Comparison of ENCODE assay signal across 1 cellular context in the genomic region with DNA sequence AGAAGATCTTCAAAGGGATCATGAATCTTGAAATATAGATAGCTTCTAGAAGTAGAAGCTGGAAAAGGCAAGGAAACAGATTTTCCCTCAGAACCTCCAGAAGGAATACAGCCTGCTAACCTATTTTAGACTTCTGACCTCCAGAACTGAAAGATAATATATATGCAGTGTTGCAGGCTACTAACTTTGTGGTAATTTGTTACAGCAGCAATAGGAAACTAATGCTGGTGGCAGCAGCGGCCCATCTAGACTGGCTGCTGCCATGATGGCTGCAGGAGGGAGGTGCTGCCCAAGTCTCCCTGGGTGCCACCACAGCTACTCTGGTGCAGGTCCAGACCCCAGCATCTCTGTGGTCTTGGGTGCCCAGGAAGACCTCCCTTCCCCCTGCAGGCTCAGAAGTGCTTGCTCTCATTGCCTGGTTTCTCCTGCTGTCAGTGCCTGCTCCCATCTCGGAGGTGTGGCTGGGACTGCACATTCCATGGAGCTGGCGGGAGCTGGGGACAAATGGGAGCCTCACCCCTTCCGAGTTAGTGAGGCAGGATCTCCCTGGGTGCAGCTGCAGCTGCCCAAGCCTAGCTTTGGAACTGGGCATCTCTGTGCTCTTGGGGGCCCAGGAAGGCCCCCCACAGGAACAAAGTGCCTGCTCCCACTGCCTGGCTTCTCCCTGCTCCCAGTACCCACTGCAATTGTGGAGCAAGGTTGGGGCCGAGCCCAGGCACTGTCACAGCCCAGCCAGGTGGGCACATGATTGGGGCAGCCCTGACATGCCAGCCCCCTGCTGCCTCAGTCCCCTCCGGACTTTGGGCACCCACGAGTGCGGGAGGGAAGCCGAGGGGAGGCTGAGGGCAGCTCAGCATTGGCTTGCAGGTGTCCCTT.
TF ChIP-seq lines count a peak whose summit lies in the region.

No MANE protein-coding gene starts in this region.

TF ChIP-seq in HepG2, 621 proteins besides CTCF, POLR2A, EP300 and RAD21 (continues in another document):
- no peak for TF ChIP-seq ZNF367 (CRISPR knock-in tag; IDR thresholded peaks at IDR 0.05; ENCODE audit: borderline replicate concordance)
- TF ChIP-seq, protein P1, sequence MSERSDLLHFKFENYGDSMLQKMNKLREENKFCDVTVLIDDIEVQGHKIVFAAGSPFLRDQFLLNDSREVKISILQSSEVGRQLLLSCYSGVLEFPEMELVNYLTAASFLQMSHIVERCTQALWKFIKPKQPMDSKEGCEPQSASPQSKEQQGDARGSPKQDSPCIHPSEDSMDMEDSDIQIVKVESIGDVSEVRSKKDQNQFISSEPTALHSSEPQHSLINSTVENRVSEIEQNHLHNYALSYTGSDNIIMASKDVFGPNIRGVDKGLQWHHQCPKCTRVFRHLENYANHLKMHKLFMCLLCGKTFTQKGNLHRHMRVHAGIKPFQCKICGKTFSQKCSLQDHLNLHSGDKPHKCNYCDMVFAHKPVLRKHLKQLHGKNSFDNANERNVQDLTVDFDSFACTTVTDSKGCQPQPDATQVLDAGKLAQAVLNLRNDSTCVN (CRISPR knock-in tag; IDR thresholded peaks at IDR 0.05; ENCODE audit: borderline replicate concordance) = 0 out of 2 replicates have a peak, but pooled peaks have one; percentile 47
- no peak for TF ChIP-seq MTA1 (CRISPR knock-in tag; IDR thresholded peaks at IDR 0.05; ENCODE audit: borderline replicate concordance)
- TF ChIP-seq ZNF562 (CRISPR knock-in tag; IDR thresholded peaks at IDR 0.05; ENCODE audit: borderline replicate concordance) = no peak
- no peak for TF ChIP-seq FOXK1 (CRISPR knock-in tag; IDR thresholded peaks at IDR 0.05; ENCODE audit: borderline replicate concordance, low read depth)
- TF ChIP-seq, protein P2, sequence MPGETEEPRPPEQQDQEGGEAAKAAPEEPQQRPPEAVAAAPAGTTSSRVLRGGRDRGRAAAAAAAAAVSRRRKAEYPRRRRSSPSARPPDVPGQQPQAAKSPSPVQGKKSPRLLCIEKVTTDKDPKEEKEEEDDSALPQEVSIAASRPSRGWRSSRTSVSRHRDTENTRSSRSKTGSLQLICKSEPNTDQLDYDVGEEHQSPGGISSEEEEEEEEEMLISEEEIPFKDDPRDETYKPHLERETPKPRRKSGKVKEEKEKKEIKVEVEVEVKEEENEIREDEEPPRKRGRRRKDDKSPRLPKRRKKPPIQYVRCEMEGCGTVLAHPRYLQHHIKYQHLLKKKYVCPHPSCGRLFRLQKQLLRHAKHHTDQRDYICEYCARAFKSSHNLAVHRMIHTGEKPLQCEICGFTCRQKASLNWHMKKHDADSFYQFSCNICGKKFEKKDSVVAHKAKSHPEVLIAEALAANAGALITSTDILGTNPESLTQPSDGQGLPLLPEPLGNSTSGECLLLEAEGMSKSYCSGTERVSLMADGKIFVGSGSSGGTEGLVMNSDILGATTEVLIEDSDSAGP (CRISPR knock-in tag; IDR thresholded peaks at IDR 0.05; ENCODE audit: borderline replicate concordance) = peak; percentile 60; the same call in 1 of the 2 replicates
- no peak for TF ChIP-seq KLF16 (CRISPR knock-in tag; IDR thresholded peaks at IDR 0.05)
- TF ChIP-seq CEBPG (CRISPR knock-in tag; IDR thresholded peaks at IDR 0.05) = no peak
- TF ChIP-seq ZNF317 (CRISPR knock-in tag; IDR thresholded peaks at IDR 0.05) = no peak
- no peak for TF ChIP-seq RXRB (CRISPR knock-in tag; IDR thresholded peaks at IDR 0.05; ENCODE audit: borderline replicate concordance)
- TF ChIP-seq LCORL (IDR thresholded peaks at IDR 0.05) = no peak
- TF ChIP-seq LCORL (CRISPR knock-in tag; IDR thresholded peaks at IDR 0.05) = no peak
- TF ChIP-seq PAX8 (CRISPR knock-in tag; IDR thresholded peaks at IDR 0.05; ENCODE audit: borderline replicate concordance) = no peak
- TF ChIP-seq ZNF841 (CRISPR knock-in tag; IDR thresholded peaks at IDR 0.05; ENCODE audit: borderline replicate concordance) = no peak
- TF ChIP-seq IRF2 (CRISPR knock-in tag; IDR thresholded peaks at IDR 0.05) = no peak
- TF ChIP-seq, protein P3, sequence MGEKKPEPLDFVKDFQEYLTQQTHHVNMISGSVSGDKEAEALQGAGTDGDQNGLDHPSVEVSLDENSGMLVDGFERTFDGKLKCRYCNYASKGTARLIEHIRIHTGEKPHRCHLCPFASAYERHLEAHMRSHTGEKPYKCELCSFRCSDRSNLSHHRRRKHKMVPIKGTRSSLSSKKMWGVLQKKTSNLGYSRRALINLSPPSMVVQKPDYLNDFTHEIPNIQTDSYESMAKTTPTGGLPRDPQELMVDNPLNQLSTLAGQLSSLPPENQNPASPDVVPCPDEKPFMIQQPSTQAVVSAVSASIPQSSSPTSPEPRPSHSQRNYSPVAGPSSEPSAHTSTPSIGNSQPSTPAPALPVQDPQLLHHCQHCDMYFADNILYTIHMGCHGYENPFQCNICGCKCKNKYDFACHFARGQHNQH (CRISPR knock-in tag; IDR thresholded peaks at IDR 0.05) = no peak
- TF ChIP-seq ZNF12 (CRISPR knock-in tag; IDR thresholded peaks at IDR 0.05) = peak; percentile 98
- TF ChIP-seq, protein P4, sequence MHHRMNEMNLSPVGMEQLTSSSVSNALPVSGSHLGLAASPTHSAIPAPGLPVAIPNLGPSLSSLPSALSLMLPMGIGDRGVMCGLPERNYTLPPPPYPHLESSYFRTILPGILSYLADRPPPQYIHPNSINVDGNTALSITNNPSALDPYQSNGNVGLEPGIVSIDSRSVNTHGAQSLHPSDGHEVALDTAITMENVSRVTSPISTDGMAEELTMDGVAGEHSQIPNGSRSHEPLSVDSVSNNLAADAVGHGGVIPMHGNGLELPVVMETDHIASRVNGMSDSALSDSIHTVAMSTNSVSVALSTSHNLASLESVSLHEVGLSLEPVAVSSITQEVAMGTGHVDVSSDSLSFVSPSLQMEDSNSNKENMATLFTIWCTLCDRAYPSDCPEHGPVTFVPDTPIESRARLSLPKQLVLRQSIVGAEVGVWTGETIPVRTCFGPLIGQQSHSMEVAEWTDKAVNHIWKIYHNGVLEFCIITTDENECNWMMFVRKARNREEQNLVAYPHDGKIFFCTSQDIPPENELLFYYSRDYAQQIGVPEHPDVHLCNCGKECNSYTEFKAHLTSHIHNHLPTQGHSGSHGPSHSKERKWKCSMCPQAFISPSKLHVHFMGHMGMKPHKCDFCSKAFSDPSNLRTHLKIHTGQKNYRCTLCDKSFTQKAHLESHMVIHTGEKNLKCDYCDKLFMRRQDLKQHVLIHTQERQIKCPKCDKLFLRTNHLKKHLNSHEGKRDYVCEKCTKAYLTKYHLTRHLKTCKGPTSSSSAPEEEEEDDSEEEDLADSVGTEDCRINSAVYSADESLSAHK (CRISPR knock-in tag; IDR thresholded peaks at IDR 0.05; ENCODE audit: borderline replicate concordance) = no peak
- TF ChIP-seq MAFF (IDR thresholded peaks at IDR 0.05; ENCODE audit: low read depth, low read length) = no peak
- TF ChIP-seq AKAP8 (CRISPR knock-in tag; IDR thresholded peaks at IDR 0.05) = no peak
- TF ChIP-seq RBAK (CRISPR knock-in tag; IDR thresholded peaks at IDR 0.05) = no peak
- TF ChIP-seq SRY (CRISPR knock-in tag; IDR thresholded peaks at IDR 0.05) = no peak
- TF ChIP-seq DNMT1 (CRISPR knock-in tag; IDR thresholded peaks at IDR 0.05) = no peak
- TF ChIP-seq PLRG1 (conservative IDR thresholded peaks at IDR 0.05) = no peak
- TF ChIP-seq, protein P5, sequence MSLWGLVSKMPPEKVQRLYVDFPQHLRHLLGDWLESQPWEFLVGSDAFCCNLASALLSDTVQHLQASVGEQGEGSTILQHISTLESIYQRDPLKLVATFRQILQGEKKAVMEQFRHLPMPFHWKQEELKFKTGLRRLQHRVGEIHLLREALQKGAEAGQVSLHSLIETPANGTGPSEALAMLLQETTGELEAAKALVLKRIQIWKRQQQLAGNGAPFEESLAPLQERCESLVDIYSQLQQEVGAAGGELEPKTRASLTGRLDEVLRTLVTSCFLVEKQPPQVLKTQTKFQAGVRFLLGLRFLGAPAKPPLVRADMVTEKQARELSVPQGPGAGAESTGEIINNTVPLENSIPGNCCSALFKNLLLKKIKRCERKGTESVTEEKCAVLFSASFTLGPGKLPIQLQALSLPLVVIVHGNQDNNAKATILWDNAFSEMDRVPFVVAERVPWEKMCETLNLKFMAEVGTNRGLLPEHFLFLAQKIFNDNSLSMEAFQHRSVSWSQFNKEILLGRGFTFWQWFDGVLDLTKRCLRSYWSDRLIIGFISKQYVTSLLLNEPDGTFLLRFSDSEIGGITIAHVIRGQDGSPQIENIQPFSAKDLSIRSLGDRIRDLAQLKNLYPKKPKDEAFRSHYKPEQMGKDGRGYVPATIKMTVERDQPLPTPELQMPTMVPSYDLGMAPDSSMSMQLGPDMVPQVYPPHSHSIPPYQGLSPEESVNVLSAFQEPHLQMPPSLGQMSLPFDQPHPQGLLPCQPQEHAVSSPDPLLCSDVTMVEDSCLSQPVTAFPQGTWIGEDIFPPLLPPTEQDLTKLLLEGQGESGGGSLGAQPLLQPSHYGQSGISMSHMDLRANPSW (CRISPR knock-in tag; IDR thresholded peaks at IDR 0.05; ENCODE audit: borderline replicate concordance) = no peak
- TF ChIP-seq GLI4 (CRISPR knock-in tag; IDR thresholded peaks at IDR 0.05; ENCODE audit: borderline replicate concordance) = no peak
- TF ChIP-seq KDM5B (CRISPR knock-in tag; IDR thresholded peaks at IDR 0.05; ENCODE audit: borderline replicate concordance) = 0 out of 2 replicates have a peak, but pooled peaks have one; percentile 30
- TF ChIP-seq, protein P6, sequence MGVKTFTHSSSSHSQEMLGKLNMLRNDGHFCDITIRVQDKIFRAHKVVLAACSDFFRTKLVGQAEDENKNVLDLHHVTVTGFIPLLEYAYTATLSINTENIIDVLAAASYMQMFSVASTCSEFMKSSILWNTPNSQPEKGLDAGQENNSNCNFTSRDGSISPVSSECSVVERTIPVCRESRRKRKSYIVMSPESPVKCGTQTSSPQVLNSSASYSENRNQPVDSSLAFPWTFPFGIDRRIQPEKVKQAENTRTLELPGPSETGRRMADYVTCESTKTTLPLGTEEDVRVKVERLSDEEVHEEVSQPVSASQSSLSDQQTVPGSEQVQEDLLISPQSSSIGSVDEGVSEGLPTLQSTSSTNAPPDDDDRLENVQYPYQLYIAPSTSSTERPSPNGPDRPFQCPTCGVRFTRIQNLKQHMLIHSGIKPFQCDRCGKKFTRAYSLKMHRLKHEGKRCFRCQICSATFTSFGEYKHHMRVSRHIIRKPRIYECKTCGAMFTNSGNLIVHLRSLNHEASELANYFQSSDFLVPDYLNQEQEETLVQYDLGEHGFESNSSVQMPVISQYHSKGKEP (CRISPR knock-in tag; IDR thresholded peaks at IDR 0.05) = no peak
- TF ChIP-seq NFKB2 (CRISPR knock-in tag; IDR thresholded peaks at IDR 0.05; ENCODE audit: borderline replicate concordance) = no peak
- no peak for TF ChIP-seq SP5 (CRISPR knock-in tag; IDR thresholded peaks at IDR 0.05; ENCODE audit: borderline replicate concordance, low read depth)
- TF ChIP-seq ZNF83 (CRISPR knock-in tag; IDR thresholded peaks at IDR 0.05; ENCODE audit: borderline replicate concordance) = peak; percentile 87; the same call in 1 of the 2 replicates
- TF ChIP-seq, protein P7, sequence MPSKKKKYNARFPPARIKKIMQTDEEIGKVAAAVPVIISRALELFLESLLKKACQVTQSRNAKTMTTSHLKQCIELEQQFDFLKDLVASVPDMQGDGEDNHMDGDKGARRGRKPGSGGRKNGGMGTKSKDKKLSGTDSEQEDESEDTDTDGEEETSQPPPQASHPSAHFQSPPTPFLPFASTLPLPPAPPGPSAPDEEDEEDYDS (CRISPR knock-in tag; IDR thresholded peaks at IDR 0.05) = no peak
- TF ChIP-seq, protein P8, sequence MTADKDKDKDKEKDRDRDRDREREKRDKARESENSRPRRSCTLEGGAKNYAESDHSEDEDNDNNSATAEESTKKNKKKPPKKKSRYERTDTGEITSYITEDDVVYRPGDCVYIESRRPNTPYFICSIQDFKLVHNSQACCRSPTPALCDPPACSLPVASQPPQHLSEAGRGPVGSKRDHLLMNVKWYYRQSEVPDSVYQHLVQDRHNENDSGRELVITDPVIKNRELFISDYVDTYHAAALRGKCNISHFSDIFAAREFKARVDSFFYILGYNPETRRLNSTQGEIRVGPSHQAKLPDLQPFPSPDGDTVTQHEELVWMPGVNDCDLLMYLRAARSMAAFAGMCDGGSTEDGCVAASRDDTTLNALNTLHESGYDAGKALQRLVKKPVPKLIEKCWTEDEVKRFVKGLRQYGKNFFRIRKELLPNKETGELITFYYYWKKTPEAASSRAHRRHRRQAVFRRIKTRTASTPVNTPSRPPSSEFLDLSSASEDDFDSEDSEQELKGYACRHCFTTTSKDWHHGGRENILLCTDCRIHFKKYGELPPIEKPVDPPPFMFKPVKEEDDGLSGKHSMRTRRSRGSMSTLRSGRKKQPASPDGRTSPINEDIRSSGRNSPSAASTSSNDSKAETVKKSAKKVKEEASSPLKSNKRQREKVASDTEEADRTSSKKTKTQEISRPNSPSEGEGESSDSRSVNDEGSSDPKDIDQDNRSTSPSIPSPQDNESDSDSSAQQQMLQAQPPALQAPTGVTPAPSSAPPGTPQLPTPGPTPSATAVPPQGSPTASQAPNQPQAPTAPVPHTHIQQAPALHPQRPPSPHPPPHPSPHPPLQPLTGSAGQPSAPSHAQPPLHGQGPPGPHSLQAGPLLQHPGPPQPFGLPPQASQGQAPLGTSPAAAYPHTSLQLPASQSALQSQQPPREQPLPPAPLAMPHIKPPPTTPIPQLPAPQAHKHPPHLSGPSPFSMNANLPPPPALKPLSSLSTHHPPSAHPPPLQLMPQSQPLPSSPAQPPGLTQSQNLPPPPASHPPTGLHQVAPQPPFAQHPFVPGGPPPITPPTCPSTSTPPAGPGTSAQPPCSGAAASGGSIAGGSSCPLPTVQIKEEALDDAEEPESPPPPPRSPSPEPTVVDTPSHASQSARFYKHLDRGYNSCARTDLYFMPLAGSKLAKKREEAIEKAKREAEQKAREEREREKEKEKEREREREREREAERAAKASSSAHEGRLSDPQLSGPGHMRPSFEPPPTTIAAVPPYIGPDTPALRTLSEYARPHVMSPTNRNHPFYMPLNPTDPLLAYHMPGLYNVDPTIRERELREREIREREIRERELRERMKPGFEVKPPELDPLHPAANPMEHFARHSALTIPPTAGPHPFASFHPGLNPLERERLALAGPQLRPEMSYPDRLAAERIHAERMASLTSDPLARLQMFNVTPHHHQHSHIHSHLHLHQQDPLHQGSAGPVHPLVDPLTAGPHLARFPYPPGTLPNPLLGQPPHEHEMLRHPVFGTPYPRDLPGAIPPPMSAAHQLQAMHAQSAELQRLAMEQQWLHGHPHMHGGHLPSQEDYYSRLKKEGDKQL (CRISPR knock-in tag; IDR thresholded peaks at IDR 0.05; ENCODE audit: low read depth) = no peak
- TF ChIP-seq SIN3B (IDR thresholded peaks at IDR 0.05; ENCODE audit: low read length) = no peak
- no peak for TF ChIP-seq TRIM24 (CRISPR knock-in tag; IDR thresholded peaks at IDR 0.05)
- no peak for TF ChIP-seq ZNF746 (CRISPR knock-in tag; IDR thresholded peaks at IDR 0.05)
- TF ChIP-seq RORA (CRISPR knock-in tag; IDR thresholded peaks at IDR 0.05) = no peak
- 0 out of 2 replicates have a peak, but pooled peaks have one; percentile 52 for TF ChIP-seq ARHGAP35 (CRISPR knock-in tag; IDR thresholded peaks at IDR 0.05; ENCODE audit: borderline replicate concordance)
- TF ChIP-seq, protein P9, sequence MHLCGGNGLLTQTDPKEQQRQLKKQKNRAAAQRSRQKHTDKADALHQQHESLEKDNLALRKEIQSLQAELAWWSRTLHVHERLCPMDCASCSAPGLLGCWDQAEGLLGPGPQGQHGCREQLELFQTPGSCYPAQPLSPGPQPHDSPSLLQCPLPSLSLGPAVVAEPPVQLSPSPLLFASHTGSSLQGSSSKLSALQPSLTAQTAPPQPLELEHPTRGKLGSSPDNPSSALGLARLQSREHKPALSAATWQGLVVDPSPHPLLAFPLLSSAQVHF (CRISPR knock-in tag; IDR thresholded peaks at IDR 0.05) = no peak
- TF ChIP-seq NBN (conservative IDR thresholded peaks at IDR 0.05) = no peak
